Comparison of ENCODE assay signal across 8 cellular contexts in the genomic region with DNA sequence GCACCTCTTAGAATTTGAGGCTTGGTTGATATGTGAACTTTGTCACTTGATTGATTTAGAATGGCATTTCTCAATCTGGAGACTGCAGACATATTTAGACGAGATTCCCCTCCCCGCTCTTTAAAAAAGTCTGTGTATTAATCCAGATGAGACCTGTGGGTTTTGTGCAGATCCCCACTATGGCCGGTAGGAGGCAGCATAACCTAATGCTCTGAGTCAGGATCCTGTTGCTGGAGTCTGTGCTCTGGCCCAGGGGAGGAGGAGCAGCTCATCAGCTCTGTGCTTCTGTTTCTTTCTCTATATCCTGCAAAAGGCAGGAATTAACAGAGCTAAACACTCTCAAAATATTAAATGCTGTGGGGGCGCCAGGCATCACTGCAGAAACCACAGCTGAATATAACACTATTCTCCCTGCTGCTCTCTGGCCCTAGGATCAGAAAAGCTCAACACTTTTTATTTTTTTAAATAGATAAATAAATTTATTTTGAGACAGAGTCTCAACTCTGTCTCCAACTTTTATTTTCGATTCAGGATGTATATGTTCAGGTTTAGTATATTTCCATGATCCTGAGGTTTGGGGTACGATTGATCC.
DNase-seq lines count a peak whose midpoint lies in the region; ATAC-seq and TF ChIP-seq lines count a peak whose summit lies in the region.

No MANE protein-coding gene starts in this region.

- no peaks in the 10 kb centered on the region for H3K36me3 ChIP-seq in GM06990 (ENCODE audit: control insufficient read depth, insufficient read depth, low read length)

- ATAC-seq in HG02588 (IDR thresholded peaks at IDR 0.05; ENCODE audit: unreplicated experiment) (peak; percentile 72), GM21717 (IDR thresholded peaks at IDR 0.05; ENCODE audit: unreplicated experiment) (no peak)

- H3K4me3 ChIP-seq in GM06990 (replicated peaks; ENCODE audit: low read depth, low read length) (no peak overlapping the region), astrocyte of the spinal cord (ENCODE audit: low read depth, low read length) (no peak overlapping the region), skeletal muscle cell (ENCODE audit: low read depth, low read length) (no peak overlapping the region)

- TF ChIP-seq CTCF in GM06990 (IDR thresholded peaks at IDR 0.05; ENCODE audit: insufficient read depth, low read length, poor library complexity, severe bottlenecking) (peak; percentile 96), astrocyte of the spinal cord (IDR thresholded peaks at IDR 0.05; ENCODE audit: low read depth, low read length) (peak; percentile 95)

- H3K27me3 ChIP-seq in GM06990 (replicated peaks; ENCODE audit: control insufficient read depth, insufficient read depth, low read length), result no peaks in the 10 kb centered on the region; the same call in 1 of the 2 replicates

- in situ Hi-C loops in astrocyte of the spinal cord (cut with HindIII; ENCODE audit: low sequenced_read_pairs), result no loop called here

- DNase-seq in GM06990 (ENCODE audit: extremely low read depth, insufficient read length) (peak; percentile 20), NCI-H146 treated with DMSO at 0.1 percent for 48 hours (lab: John Stamatoyannopoulos, UW; ENCODE audit: unreplicated experiment) (peak; percentile 80), T-helper 2 cell (peak in 3 of 5 experiments; percentile 32 to 80 (median 47)), astrocyte of the spinal cord (ENCODE audit: low read depth, low spot score) (peak; percentile 82), hippocampal formation (lab: John Stamatoyannopoulos, UW) (peak; percentile 58 to 64), skeletal muscle cell (ENCODE audit: low read depth) (peak; percentile 52)

Comparison
In these comparisons a context has a peak if more than half of its experiments do, and no peak if none do; other contexts are left out.
1. DNase-seq: peak in every context shown above with its lines; median percentile 82 in astrocyte of the spinal cord; 80 in NCI-H146 treated with DMSO at 0.1 percent for 48 hours; 61 in hippocampal formation; 52 in skeletal muscle cell; 47 in T-helper 2 cell; 20 in GM06990.